Comparison of ENCODE assay signal across 13 cellular contexts in the genomic region with DNA sequence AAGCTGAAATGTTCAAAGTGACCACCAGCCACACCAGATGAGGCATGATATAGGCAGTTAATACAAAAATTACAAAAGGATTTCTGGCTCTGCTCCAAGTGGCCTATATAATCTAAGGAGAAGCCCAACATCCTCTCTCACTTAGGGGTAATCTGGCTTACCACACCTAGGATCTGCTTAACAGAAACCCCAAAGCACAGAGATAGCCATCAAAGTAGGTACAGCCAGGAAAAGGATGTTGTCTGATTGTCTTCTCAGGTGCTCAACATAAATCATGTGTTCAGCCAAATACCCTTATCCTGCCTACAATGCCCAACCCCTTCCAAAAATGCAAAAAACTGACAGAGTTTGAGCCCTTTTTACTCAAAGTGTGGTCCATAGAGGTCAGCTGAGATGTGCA. TPM values are rescaled to one million over a fixed set of nuclear protein-coding genes. Genes with fewer than 3 reads are reported as not detected.
DNase-seq lines count a peak whose midpoint lies in the region; ATAC-seq, FAIRE-seq and TF ChIP-seq lines count a peak whose summit lies in the region.
"Had no signal": no experiment of that assay in that cellular context is flagged by ENCODE, and none has a peak within 500 bp of the region (broad histone marks: within the 10 kb centered on the region; RNA-seq: fewer than 3 reads in every experiment).

No MANE protein-coding gene starts in this region.

- no peaks in the 10 kb centered on the region for H3K79me1 ChIP-seq in H1 (ENCODE audit: low read depth, low read length)

- H2BK120ac ChIP-seq in H1 (replicated peaks; ENCODE audit: low read depth, low read length): no peak overlapping the region

- no peak overlapping the region for H4K5ac ChIP-seq in H1 (ENCODE audit: insufficient read length, low read depth, low read length)

- no peak overlapping the region for H2BK5ac ChIP-seq in H1 (ENCODE audit: low read depth, low read length)

- no peak overlapping the region for H4K8ac ChIP-seq in H1 (ENCODE audit: extremely low read depth, insufficient read depth, low read length)

- H3K4me1 Mint-ChIP-seq in nephron: peaks cover 14% of the 10 kb centered on the region

- H2AFZ ChIP-seq in H1 (ENCODE audit: low read length): peak overlapping the region; percentile 88

- no peak overlapping the region for H3K14ac ChIP-seq in H1 (ENCODE audit: insufficient read length)

- H3K27ac Mint-ChIP-seq in nephron: peak overlapping the region; percentile 81 to 98 (median 97)

- no peaks in the 10 kb centered on the region for H3K36me3 ChIP-seq in H1 (ENCODE audit: control insufficient read depth in 2 of 4, insufficient read depth in 4 of 4, low read length in 3 of 4)
- H3K36me3 ChIP-seq in breast epithelium: no peaks in the 10 kb centered on the region
- H3K36me3 ChIP-seq: prostate gland had no signal

- H3K9me3 Mint-ChIP-seq in nephron: peaks cover 18% of the 10 kb centered on the region

- DNase-seq in right cardiac atrium (no peak), left ventricle myocardium superior (no peak), H1 (ENCODE audit: low read depth in 1 of 2, low spot score in 2 of 2) (no peak), DMS153 treated with DMSO at 0.1 percent for 48 hours (lab: John Stamatoyannopoulos, UW; ENCODE audit: unreplicated experiment) (no peak), breast epithelium (ENCODE audit: low spot score in 2 of 2) (no peak), cerebellum (ENCODE audit: low spot score) (no peak)
- DNase-seq: erythroblast; NCI-H1436; NK-92 treated with Interleukin-12 subunit alpha and Interleukin-12 subunit beta, amount 100 ng/mL, for 24 hours had no signal

- intact Hi-C loops in right cardiac atrium (cut with DNase I): no loop called here
- intact Hi-C loops in left ventricle myocardium superior (cut with micrococcal nuclease): no loop called here
- intact Hi-C loops in breast epithelium (cut with DNase I; ENCODE audit: low total_unique reads): no loop called here

- peak overlapping the region; percentile 58 for H3K4me3 ChIP-seq in right cardiac atrium (ENCODE audit: low read length)
- no peak overlapping the region for H3K4me3 ChIP-seq in H1 (ENCODE audit: extremely low read depth in 1 of 4, insufficient read depth in 2 of 4, low read depth in 3 of 4, low read length in 4 of 4)
- H3K4me3 ChIP-seq in breast epithelium: peak overlapping the region in 1 of 3 donors; percentile 20

- no peak overlapping the region for H2BK15ac ChIP-seq in H1 (ENCODE audit: low read length)

- no peaks in the 10 kb centered on the region for H3K79me2 ChIP-seq in H1 (ENCODE audit: control insufficient read depth in 1 of 2, insufficient read depth in 2 of 2, low read length in 2 of 2)

- H2BK12ac ChIP-seq in H1 (ENCODE audit: low read depth, low read length): no peak overlapping the region

- no peak overlapping the region for H3K4me2 ChIP-seq in H1 (ENCODE audit: insufficient read depth in 1 of 2, low read depth in 2 of 2, low read length in 2 of 2)

- H3K9me3 ChIP-seq in right cardiac atrium (ENCODE audit: control insufficient read depth, low read length): no peaks in the 10 kb centered on the region
- H3K9me3 ChIP-seq in H1 (ENCODE audit: insufficient read depth in 2 of 2, low read depth in 1 of 2, low read length in 1 of 2): no peaks in the 10 kb centered on the region
- H3K9me3 ChIP-seq in breast epithelium: no peaks in the 10 kb centered on the region
- H3K9me3 ChIP-seq: prostate gland had no signal

- TF ChIP-seq CTCF in H1 (IDR thresholded peaks at IDR 0.05; ENCODE audit: control extremely low read depth in 1 of 3, insufficient read depth in 1 of 3, low read depth in 1 of 3, low read length in 3 of 3): no peak
- TF ChIP-seq CTCF in nephron (IDR thresholded peaks at IDR 0.05; ENCODE audit: unreplicated experiment in 3 of 3): no peak
- TF ChIP-seq CTCF in breast epithelium (IDR thresholded peaks at IDR 0.05): no peak

- H3K9ac ChIP-seq in H1 (replicated peaks in 1 of 4; ENCODE audit: extremely low read depth in 1 of 4, low read depth in 3 of 4, low read length in 3 of 4): no peak overlapping the region

- peak overlapping the region; percentile 10 to 68 (median 68) for H3K4me3 Mint-ChIP-seq in nephron

- H3K4me1 ChIP-seq in right cardiac atrium (ENCODE audit: control insufficient read depth, insufficient read depth, low read length) (peaks cover 4% of the 10 kb centered on the region), H1 (replicated peaks in 1 of 4; ENCODE audit: control insufficient read depth in 3 of 4, insufficient read depth in 4 of 4, low read length in 3 of 4) (no peaks in the 10 kb centered on the region), breast epithelium (no peaks in the 10 kb centered on the region)
- H3K4me1 ChIP-seq: prostate gland had no signal

- H3K23me2 ChIP-seq in H1 (ENCODE audit: low read depth, low read length): no peaks in the 10 kb centered on the region

- no peaks in the 10 kb centered on the region for H3K27me3 Mint-ChIP-seq in nephron (ENCODE audit: low read depth)

- no peak overlapping the region for H3K56ac ChIP-seq in H1 (replicated peaks; ENCODE audit: insufficient read length, low read depth, low read length)

- no peak overlapping the region for H3K4ac ChIP-seq in H1 (replicated peaks; ENCODE audit: insufficient read length, low read depth, low read length)

- CTCF ChIA-PET in H1 (lab: Charles Lee; ENCODE audit: partially characterized antibody): interaction anchor here (0.8 to 1.7 kb wide), 3 partner anchors 11 to 104 kb away, joined by 3 to 5 read pairs (median 3); no protein-coding TSS in a partner anchor

- no peak overlapping the region for H3K18ac ChIP-seq in H1 (ENCODE audit: extremely low read depth, low read length)

- no peak for TF ChIP-seq POLR2A in H1 (IDR thresholded peaks at IDR 0.05; ENCODE audit: control extremely low read depth in 1 of 2, low read depth in 2 of 2, low read length in 2 of 2)
- TF ChIP-seq POLR2A in breast epithelium (IDR thresholded peaks at IDR 0.05): no peak

- H3K27ac ChIP-seq in right cardiac atrium (ENCODE audit: low read length): no peak overlapping the region
- H3K27ac ChIP-seq in H1 (ENCODE audit: low read depth, low read length): no peak overlapping the region
- no peak overlapping the region for H3K27ac ChIP-seq in breast epithelium
- H3K27ac ChIP-seq: prostate gland, VCaP had no signal

- no peak overlapping the region for H2BK20ac ChIP-seq in H1 (ENCODE audit: low read length)

- H3K36me3 Mint-ChIP-seq in nephron (ENCODE audit: low read depth): no peaks in the 10 kb centered on the region

- no peak overlapping the region for H2AK5ac ChIP-seq in H1 (ENCODE audit: low read depth, low read length)

- no peak for TF ChIP-seq RAD21 in H1 (IDR thresholded peaks at IDR 0.05 in 1 of 2, conservative IDR thresholded peaks at IDR 0.05 in 1 of 2; ENCODE audit: low read depth in 2 of 2, low read length in 2 of 2)

- no peak for FAIRE-seq in H1 (lab: Jason Lieb, UNC)

- POLR2A ChIA-PET in H1 (lab: Charles Lee; ENCODE audit: partially characterized antibody): interaction anchor here (1.3 kb wide), 1 partner anchor 10 kb away, joined by 3 read pairs; no protein-coding TSS in a partner anchor

- TF ChIP-seq EP300 in H1 (IDR thresholded peaks at IDR 0.05; ENCODE audit: borderline replicate concordance in 1 of 2, low read depth in 2 of 2, low read length in 2 of 2): no peak

- no peak overlapping the region for H3K23ac ChIP-seq in H1 (ENCODE audit: insufficient read length)

- H4K91ac ChIP-seq in H1 (replicated peaks; ENCODE audit: insufficient read length, low read length): no peak overlapping the region

- no peak for ATAC-seq in right cardiac atrium
- no peak for ATAC-seq in left ventricle myocardium superior
- no peak for ATAC-seq in HG03565 (IDR thresholded peaks at IDR 0.05; ENCODE audit: unreplicated experiment)

- no peaks in the 10 kb centered on the region for H4K20me1 ChIP-seq in H1 (replicated peaks in 1 of 2; ENCODE audit: control insufficient read depth in 1 of 2, insufficient read depth in 2 of 2, low read length in 2 of 2)

- H3K27me3 ChIP-seq in right cardiac atrium (ENCODE audit: control insufficient read depth, insufficient read depth): no peaks in the 10 kb centered on the region
- H3K27me3 ChIP-seq in H1 (replicated peaks in 1 of 4; ENCODE audit: control insufficient read depth in 3 of 4, extremely low read depth in 1 of 4, insufficient read depth in 3 of 4, low read length in 3 of 4): no peaks in the 10 kb centered on the region
- no peaks in the 10 kb centered on the region for H3K27me3 ChIP-seq in breast epithelium

TF ChIP-seq in H1, 55 proteins besides CTCF, POLR2A, EP300 and RAD21:
- no peak for TF ChIP-seq MAFK (IDR thresholded peaks at IDR 0.05; ENCODE audit: low read depth, low read length)
- no peak for TF ChIP-seq EGR1 (IDR thresholded peaks at IDR 0.05; ENCODE audit: borderline replicate concordance, low read depth, low read length)
- TF ChIP-seq NRF1 (IDR thresholded peaks at IDR 0.05; ENCODE audit: low read depth, low read length): no peak
- TF ChIP-seq KDM5A (IDR thresholded peaks at IDR 0.05; ENCODE audit: low read length): no peak
- TF ChIP-seq JUN (IDR thresholded peaks at IDR 0.05; ENCODE audit: low read depth, low read length): no peak
- no peak for TF ChIP-seq POLR2AphosphoS5 (IDR thresholded peaks at IDR 0.05; ENCODE audit: low read depth, low read length)
- TF ChIP-seq ZNF274 (IDR thresholded peaks at IDR 0.05; ENCODE audit: borderline replicate concordance, extremely low read depth, low read length): no peak
- no peak for TF ChIP-seq SP4 (IDR thresholded peaks at IDR 0.05; ENCODE audit: low read length)
- TF ChIP-seq SRF (IDR thresholded peaks at IDR 0.05; ENCODE audit: low read depth, low read length): no peak
- no peak for TF ChIP-seq SAP30 (IDR thresholded peaks at IDR 0.05; ENCODE audit: insufficient read depth, insufficient replicate concordance, low read length)
- no peak for TF ChIP-seq TAF7 (optimal IDR thresholded peaks at IDR 0.05; ENCODE audit: borderline replicate concordance, low read depth, low read length)
- TF ChIP-seq RBBP5 (IDR thresholded peaks at IDR 0.05; ENCODE audit: borderline replicate concordance, low read depth, low read length): no peak

RNA-seq across cellular contexts. Expression of gene PPM1K, which starts 54.0 kb away (rescaled TPM):
- total RNA-seq in right cardiac atrium (100 to 1,000 TPM in 1 of 4 donors, 10 to 100 TPM in 3; 74.6 to 109 (median 91.3) TPM), left ventricle myocardium superior (116 TPM), breast epithelium (10 to 100 TPM; 13.8 to 26.2 (median 20.5) TPM), cerebellum (90.6 TPM)
- polyA plus RNA-seq in right cardiac atrium (48.3 TPM), H1 (2011; rRNA removed) (4.2 and 4.3 TPM in 2 replicates)
- 10.7 and 12.0 TPM in 2 replicates for total RNA-seq in H1 (2021; fragmentation: NEBNext Ultra II Directional; extraction: Animal tissue kit (Norgen Biotek cat#: 25700))
- polyA plus RNA-seq in H1 (2011; cell fraction: cytosol; rRNA removed): 5.5 TPM
- polyA plus RNA-seq in H1 (2011; cell fraction: nucleus; rRNA removed): 8.9 TPM
- 4.9 to 8.0 TPM (median 6.2 TPM) in 4 replicates for polyA plus RNA-seq in H1 (2012, experiment 1 of 2)
- polyA plus RNA-seq in H1 (2012, experiment 2 of 2): 0.49 TPM
- polyA plus RNA-seq in H1 (2013, experiment 1 of 2): 5.5 TPM
- polyA plus RNA-seq in H1 (2013, experiment 2 of 2): 4.8 TPM
- polyA minus RNA-seq in H1 (2011; rRNA and poly(A)+ RNA removed): 12.8 and 29.7 TPM in 2 replicates
- polyA minus RNA-seq in H1 (2011; cell fraction: cytosol; rRNA and poly(A)+ RNA removed): 9.1 TPM
- 19.3 TPM for polyA minus RNA-seq in H1 (2011; cell fraction: nucleus; rRNA and poly(A)+ RNA removed)
